11 cellular contexts compared by ENCODE assay signal in the genomic region with DNA sequence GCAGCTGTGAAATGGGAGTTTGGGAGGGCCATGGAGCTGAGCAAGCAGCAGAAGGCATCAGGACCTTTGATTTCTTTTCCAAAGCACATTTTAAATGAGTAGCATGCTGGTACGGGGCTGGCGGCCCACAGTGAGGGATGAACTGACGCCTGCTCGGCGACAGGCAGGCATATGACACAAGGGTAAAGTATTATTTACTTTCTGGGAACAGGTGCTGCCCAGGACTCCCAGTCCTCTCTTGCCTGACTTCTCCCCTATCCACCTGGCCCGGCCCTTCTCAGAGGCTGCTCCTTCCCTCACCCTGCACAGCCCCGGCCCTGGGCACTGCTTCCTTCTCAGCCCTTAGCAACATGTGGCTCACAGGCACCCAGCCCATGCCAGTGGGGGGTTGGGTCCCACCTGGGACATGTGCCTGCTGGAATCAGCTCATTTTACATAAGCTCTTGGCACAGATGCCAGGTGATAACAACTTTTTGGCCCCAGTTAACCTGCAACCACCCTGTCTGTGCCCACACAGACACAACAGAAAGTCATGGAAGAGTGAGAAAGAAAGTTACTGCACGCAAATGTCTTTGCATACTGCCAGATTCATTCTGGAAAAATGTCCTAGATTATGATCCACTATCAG.
DNase-seq lines count a peak whose midpoint lies in the region; ATAC-seq and TF ChIP-seq lines count a peak whose summit lies in the region.
"Had no signal": no experiment of that assay in that cellular context is flagged by ENCODE, and none has a peak within 500 bp of the region (broad histone marks: within the 10 kb centered on the region; RNA-seq: fewer than 3 reads in every experiment).

No MANE protein-coding gene starts in this region.

- H3K36me3 ChIP-seq in breast epithelium (no peaks in the 10 kb centered on the region), adipocyte (ENCODE audit: control insufficient read depth, insufficient read depth, low read length, severe bottlenecking) (no peaks in the 10 kb centered on the region), right lobe of liver (no peaks in the 10 kb centered on the region), aorta (ENCODE audit: control insufficient read depth in 1 of 2, insufficient read depth in 2 of 2, low read length in 1 of 2) (no peaks in the 10 kb centered on the region)

- intact Hi-C loops in MCF 10A (cut with micrococcal nuclease) (no loop called here), breast epithelium (cut with DNase I; ENCODE audit: low total_unique reads) (no loop called here), right lobe of liver (cut with DNase I) (loop anchor here (10.0 kb wide), 3 partner anchors 52 to 182 kb away; no protein-coding TSS in a partner anchor), aorta (cut with DNase I) (no loop called here)

- no peak for TF ChIP-seq POLR2A in breast epithelium (IDR thresholded peaks at IDR 0.05)
- peak; percentile 36 for TF ChIP-seq POLR2A in right lobe of liver (IDR thresholded peaks at IDR 0.05)

- H3K4me3 ChIP-seq in breast epithelium (no peak overlapping the region), adipocyte (ENCODE audit: low read length) (no peak overlapping the region), right lobe of liver (no peak overlapping the region), aorta (ENCODE audit: low read length in 2 of 2) (no peak overlapping the region)

- ATAC-seq in right lobe of liver (peak; percentile 82 to 92 (median 88)), aorta (ENCODE audit: low FRiP score) (peak; percentile 31), HG03521 (IDR thresholded peaks at IDR 0.05; ENCODE audit: unreplicated experiment) (no peak)
- ATAC-seq: activated CD8-positive, alpha-beta T cell treated with anti-CD3 and anti-CD28 coated beads, Interleukin-2, amount 10 ng/mL, durations not matched to agents 7 days and 5 days; activated naive CD8-positive, alpha-beta T cell treated with anti-CD3 and anti-CD28 coated beads, Interleukin-2, amount 50 U/mL, for 24 hours had no signal

- peak overlapping the region; percentile 15 for H3K4me3 Mint-ChIP-seq in MCF 10A (ENCODE audit: unreplicated experiment)
- H3K4me3 Mint-ChIP-seq: activated CD8-positive, alpha-beta T cell treated with anti-CD3 and anti-CD28 coated beads, Interleukin-2, amount 10 ng/mL, durations not matched to agents 7 days and 5 days; activated naive CD8-positive, alpha-beta T cell treated with anti-CD3 and anti-CD28 coated beads, Interleukin-2, amount 50 U/mL, for 24 hours had no signal

- H3K27ac ChIP-seq in breast epithelium (peak overlapping the region in 1 of 2 donors; percentile 41), right lobe of liver (peak overlapping the region; percentile 43 to 93 (median 78)), aorta (ENCODE audit: low read depth in 1 of 2, low read length in 2 of 2) (peak overlapping the region in 1 of 2 donors; percentile 23)

- H3K27ac Mint-ChIP-seq in MCF 10A (ENCODE audit: low read depth, unreplicated experiment) = peak overlapping the region; percentile 76
- H3K27ac Mint-ChIP-seq: activated CD8-positive, alpha-beta T cell treated with anti-CD3 and anti-CD28 coated beads, Interleukin-2, amount 10 ng/mL, durations not matched to agents 7 days and 5 days; activated naive CD8-positive, alpha-beta T cell treated with anti-CD3 and anti-CD28 coated beads, Interleukin-2, amount 50 U/mL, for 24 hours had no signal

- H3K36me3 Mint-ChIP-seq in MCF 10A (ENCODE audit: insufficient read depth, unreplicated experiment) = peaks cover 6% of the 10 kb centered on the region

- no peak overlapping the region for H3K9ac ChIP-seq in adipocyte (ENCODE audit: low read length)

- no peaks in the 10 kb centered on the region for H3K4me1 ChIP-seq in breast epithelium
- peaks cover 50% of the 10 kb centered on the region for H3K4me1 ChIP-seq in adipocyte (ENCODE audit: control insufficient read depth, insufficient read depth, low read length)
- peaks cover 0 to 55% (median 21%) of the 10 kb centered on the region in 4 donors for H3K4me1 ChIP-seq in right lobe of liver
- H3K4me1 ChIP-seq in aorta (ENCODE audit: control insufficient read depth in 1 of 2, insufficient read depth in 2 of 2, low read length in 2 of 2) = no peaks in the 10 kb centered on the region

- CTCF ChIA-PET in MCF 10A (lab: Yijun Ruan, JAX) = interaction anchor here (0.6 to 8.3 kb wide), 6 partner anchors 12 to 1054 kb away, joined by 3 to 70 read pairs (median 50); partner anchors contain the start of gene GADD45A

- POLR2A ChIA-PET in MCF 10A (lab: Yijun Ruan, JAX) = interaction anchor here (0.8 to 8.6 kb wide), 6 partner anchors 11 to 260 kb away, joined by 3 to 142 read pairs (median 4); partner anchors contain the start of gene GADD45A

- DNase-seq in MCF 10A (ENCODE audit: unreplicated experiment) = peak; percentile 49
- DNase-seq in breast epithelium (ENCODE audit: low spot score in 2 of 2) = no peak
- DNase-seq in adipocyte (ENCODE audit: low read depth) = peak; percentile 31
- DNase-seq in right lobe of liver = peak; percentile 73 to 93 (median 92)
- no peak for DNase-seq in aorta
- no peak for DNase-seq in LoVo (ENCODE audit: low spot score)
- DNase-seq in effector CD8-positive, alpha-beta T cell (lab: John Stamatoyannopoulos, UW) = no peak
- DNase-seq: activated CD8-positive, alpha-beta T cell treated with anti-CD3 and anti-CD28 coated beads, Interleukin-2, amount 10 ng/mL, durations not matched to agents 7 days and 5 days; activated naive CD8-positive, alpha-beta T cell treated with anti-CD3 and anti-CD28 coated beads, Interleukin-2, amount 50 U/mL, for 24 hours; erythroblast had no signal

- no peaks in the 10 kb centered on the region for H3K9me3 Mint-ChIP-seq in MCF 10A (ENCODE audit: unreplicated experiment)
- H3K9me3 Mint-ChIP-seq: activated naive CD8-positive, alpha-beta T cell treated with anti-CD3 and anti-CD28 coated beads, Interleukin-2, amount 50 U/mL, for 24 hours had no signal

- BruUV-seq in MCF 10A (replicated peaks; lab: Mats Ljungman, UMichigan) = no TSS peak

- peaks cover 52% of the 10 kb centered on the region for H3K4me1 Mint-ChIP-seq in MCF 10A (ENCODE audit: insufficient read depth, unreplicated experiment)
- H3K4me1 Mint-ChIP-seq: activated naive CD8-positive, alpha-beta T cell treated with anti-CD3 and anti-CD28 coated beads, Interleukin-2, amount 50 U/mL, for 24 hours had no signal

- no peaks in the 10 kb centered on the region for H3K27me3 Mint-ChIP-seq in MCF 10A (ENCODE audit: insufficient read depth, unreplicated experiment)
- H3K27me3 Mint-ChIP-seq: activated naive CD8-positive, alpha-beta T cell treated with anti-CD3 and anti-CD28 coated beads, Interleukin-2, amount 50 U/mL, for 24 hours had no signal

- H3K9me3 ChIP-seq in breast epithelium (no peaks in the 10 kb centered on the region), adipocyte (ENCODE audit: control insufficient read depth, low read length) (no peaks in the 10 kb centered on the region), right lobe of liver (no peaks in the 10 kb centered on the region), aorta (ENCODE audit: control insufficient read depth, low read length) (no peaks in the 10 kb centered on the region)

- TF ChIP-seq CTCF in MCF 10A (IDR thresholded peaks at IDR 0.05; ENCODE audit: unreplicated experiment) (no peak), breast epithelium (IDR thresholded peaks at IDR 0.05) (no peak), right lobe of liver (IDR thresholded peaks at IDR 0.05) (no peak)

- H3K27me3 ChIP-seq in breast epithelium (no peaks in the 10 kb centered on the region), adipocyte (replicated peaks; ENCODE audit: control insufficient read depth, insufficient read depth, low read length) (no peaks in the 10 kb centered on the region), right lobe of liver (no peaks in the 10 kb centered on the region), aorta (ENCODE audit: control insufficient read depth in 1 of 2, insufficient read depth in 2 of 2, low read length in 1 of 2) (no peaks in the 10 kb centered on the region)

- WGBS in right lobe of liver (ENCODE audit: insufficient coverage, low coverage, low lambda C conversion rate, missing lambda C conversion rate) = 17% methylated on average over 5 of the region's 8 CpGs
- 10 to 19% methylated on average over 8 of the region's 8 CpGs for WGBS in aorta, 2 donors

Comparison
In these comparisons a context has a peak if more than half of its experiments do, and no peak if none do; other contexts are left out.
1. DNase-seq: peak in MCF 10A (single experiment), adipocyte (single experiment) and right lobe of liver (3 of 3); none in breast epithelium (0 of 2), aorta (0 of 2), LoVo (single experiment) and effector CD8-positive, alpha-beta T cell (single experiment).
2. intact Hi-C loops: an anchor here in right lobe of liver (10.0 kb wide); none called in MCF 10A, breast epithelium and aorta.